2 cellular contexts compared by ENCODE assay signal in genomic region chr7:143264196-143264568, GRCh38. TPM values are rescaled to one million over a fixed set of nuclear protein-coding genes. Genes with fewer than 3 reads are reported as not detected.
"Not testable (repeated sequence)": the region's sequence is repeated elsewhere in the genome, so short reads cannot be mapped to it uniquely, and the experiment has no call there.

No MANE protein-coding gene starts in this region.

- not testable (repeated sequence) for H3K9me3 Mint-ChIP-seq in IgD-negative memory B cell

- not testable (repeated sequence) for H3K27me3 ChIP-seq in layer of hippocampus (ENCODE audit: control insufficient read depth, insufficient read depth, low read length)

- H3K27me3 Mint-ChIP-seq in IgD-negative memory B cell = not testable (repeated sequence)

- not testable (repeated sequence) for H3K36me3 Mint-ChIP-seq in IgD-negative memory B cell

- peak overlapping the region; percentile 91 to 97 (median 95) for H3K4me3 Mint-ChIP-seq in IgD-negative memory B cell

- H3K27ac ChIP-seq in layer of hippocampus (ENCODE audit: low read depth, low read length) = peak overlapping the region; percentile 81

- peaks cover 38 to 39% (median 38%) of the 10 kb centered on the region in 3 donors for H3K4me1 Mint-ChIP-seq in IgD-negative memory B cell

- peak overlapping the region; percentile 76 to 98 (median 93) for H3K27ac Mint-ChIP-seq in IgD-negative memory B cell

RNA-seq across cellular contexts. Expression of gene GSTK1, which starts 0.9 kb away (rescaled TPM):
- 329 TPM for polyA plus RNA-seq in IgD-negative memory B cell

RNA-seq across cellular contexts. Expression of gene TMEM139, which starts 20.6 kb away (rescaled TPM):
- polyA plus RNA-seq in IgD-negative memory B cell = not detected

RNA-seq across cellular contexts. Expression of gene CASP2, which starts 24.0 kb away (rescaled TPM):
- 23.7 TPM for polyA plus RNA-seq in IgD-negative memory B cell

RNA-seq across cellular contexts. Expression of gene TAS2R40, which starts 42.3 kb away (rescaled TPM):
- not detected for polyA plus RNA-seq in IgD-negative memory B cell

RNA-seq across cellular contexts. Expression of gene CLCN1, which starts 51.7 kb away (rescaled TPM):
- polyA plus RNA-seq in IgD-negative memory B cell = not detected
